28 cellular contexts compared by ENCODE assay signal in the genomic region with DNA sequence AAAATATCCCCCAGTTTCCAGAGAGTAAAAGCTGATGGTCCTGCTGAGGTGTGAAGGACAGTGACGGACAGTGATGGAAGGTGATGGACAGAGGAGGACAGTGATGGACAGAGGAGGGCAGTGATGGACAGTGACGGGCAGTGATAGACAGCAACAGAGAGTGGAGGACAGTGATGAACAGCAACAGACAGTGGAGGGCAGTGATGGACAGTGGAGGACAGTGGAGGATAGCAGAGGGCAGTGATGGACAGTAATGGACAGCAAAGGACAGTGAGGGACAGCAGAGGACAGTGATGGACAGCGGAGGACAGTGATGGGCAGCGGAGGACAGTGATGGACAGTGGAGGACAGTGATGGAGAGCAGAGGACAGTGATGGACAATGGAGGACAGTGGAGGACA. TPM values are rescaled to one million over a fixed set of nuclear protein-coding genes. Genes with fewer than 3 reads are reported as not detected.
"Had no signal": no experiment of that assay in that cellular context is flagged by ENCODE, and none has a peak within 500 bp of the region (broad histone marks: within the 10 kb centered on the region; RNA-seq: fewer than 3 reads in every experiment).

No MANE protein-coding gene starts in this region.

- H3K4me3 ChIP-seq: ovary, prostate gland, thyroid gland had no signal

- H3K9me3 ChIP-seq: ovary, prostate gland, thyroid gland had no signal

- H3K27ac Mint-ChIP-seq: activated B cell treated with CpG ODN at 0.5 μM for 24 hours; activated CD4-positive, alpha-beta memory T cell treated with anti-CD3 and anti-CD28 coated beads, Interleukin-2, amount 10 ng/mL, durations not matched to agents 7 days and 5 days; activated naive CD8-positive, alpha-beta T cell treated with anti-CD3 and anti-CD28 coated beads, Interleukin-2, amount 50 U/mL, for 24 hours; activated T-cell treated with anti-CD3 and anti-CD28 coated beads, Interleukin-2, amount 50 U/mL, for 72 hours; T-helper 17 cell had no signal

- H3K4me3 Mint-ChIP-seq: activated B cell treated with CpG ODN at 0.5 μM for 24 hours; activated CD4-positive, alpha-beta memory T cell treated with anti-CD3 and anti-CD28 coated beads, Interleukin-2, amount 10 ng/mL, durations not matched to agents 7 days and 5 days; activated naive CD8-positive, alpha-beta T cell treated with anti-CD3 and anti-CD28 coated beads, Interleukin-2, amount 50 U/mL, for 24 hours; activated T-cell treated with anti-CD3 and anti-CD28 coated beads, Interleukin-2, amount 50 U/mL, for 72 hours; central memory CD8-positive, alpha-beta T cell; T-helper 17 cell had no signal

- H3K36me3 ChIP-seq: ovary, prostate gland, thyroid gland had no signal

- H3K9me3 Mint-ChIP-seq: activated B cell treated with CpG ODN at 0.5 μM for 24 hours; activated CD4-positive, alpha-beta memory T cell treated with anti-CD3 and anti-CD28 coated beads, Interleukin-2, amount 10 ng/mL, durations not matched to agents 7 days and 5 days; activated naive CD8-positive, alpha-beta T cell treated with anti-CD3 and anti-CD28 coated beads, Interleukin-2, amount 50 U/mL, for 24 hours; activated T-cell treated with anti-CD3 and anti-CD28 coated beads, Interleukin-2, amount 50 U/mL, for 72 hours; central memory CD8-positive, alpha-beta T cell had no signal

- DNase-seq: activated B cell treated with CpG ODN at 0.5 μM for 24 hours; activated CD4-positive, alpha-beta memory T cell treated with anti-CD3 and anti-CD28 coated beads, Interleukin-2, amount 10 ng/mL, durations not matched to agents 7 days and 5 days; activated CD4-positive, alpha-beta T cell treated with anti-CD3 and anti-CD28 coated beads for 4 hours; activated gamma-delta T cell; activated naive CD4-positive, alpha-beta T cell treated with anti-CD3 and anti-CD28 coated beads, Interleukin-2, amount 50 U/mL, for 16 hours; activated naive CD8-positive, alpha-beta T cell treated with anti-CD3 and anti-CD28 coated beads, Interleukin-2, amount 50 U/mL, for 24 hours; activated T-cell treated with anti-CD3 and anti-CD28 coated beads, Interleukin-2, amount 50 U/mL, for 72 hours; aorta; effector memory CD4-positive, alpha-beta T cell; hippocampal formation; left ventricle myocardium superior; mammary epithelial cell; ovary; stimulated activated CD4-positive, alpha-beta T cell treated with anti-CD3 and anti-CD28 coated beads, Interleukin-4, amount 100 ng/mL, for 24 hours; stimulated activated naive CD8-positive, alpha-beta T cell treated with anti-CD3 and anti-CD28 coated beads, Interleukin-15, Interleukin-2, amounts not matched to agents 100 U/mL and 50 U/mL, for 24 hours; substantia nigra; SW 1271; T-helper 17 cell; thyroid gland had no signal

- H3K4me1 ChIP-seq: prostate gland had no signal

- H3K27ac ChIP-seq: ovary, prostate gland, thyroid gland had no signal

- H3K27me3 ChIP-seq: ovary had no signal

RNA-seq across cellular contexts. Expression of gene NKAIN4, which starts 2.7 kb away (rescaled TPM):
- total RNA-seq: activated B cell treated with CpG ODN at 0.5 μM for 24 hours; activated CD4-positive, alpha-beta memory T cell treated with anti-CD3 and anti-CD28 coated beads, Interleukin-2, amount 10 ng/mL, durations not matched to agents 7 days and 5 days; activated T-cell treated with anti-CD3 and anti-CD28 coated beads, Interleukin-2, amount 50 U/mL, for 72 hours; aorta; dermis microvascular lymphatic vessel endothelial cell; endothelial cell of umbilical vein; esophagus mucosa; left ventricle myocardium superior; mononuclear cell; myocyte; T-helper 17 cell; ureter had no signal
- polyA plus RNA-seq: aorta, mammary epithelial cell, ovary had no signal

RNA-seq across cellular contexts. Expression of gene BIRC7, which starts 21.2 kb away (rescaled TPM):
- total RNA-seq: activated B cell treated with CpG ODN at 0.5 μM for 24 hours; activated CD4-positive, alpha-beta memory T cell treated with anti-CD3 and anti-CD28 coated beads, Interleukin-2, amount 10 ng/mL, durations not matched to agents 7 days and 5 days; aorta; dermis microvascular lymphatic vessel endothelial cell; endothelial cell of umbilical vein; esophagus mucosa; frontal cortex; left ventricle myocardium superior; mammary epithelial cell; myocyte; prostate gland; T-helper 17 cell; thyroid gland had no signal
- polyA plus RNA-seq: aorta, endothelial cell of umbilical vein, mammary epithelial cell, ovary had no signal

RNA-seq across cellular contexts. Expression of gene COL20A1, which starts 36.0 kb away (rescaled TPM):
- total RNA-seq: activated B cell treated with CpG ODN at 0.5 μM for 24 hours; activated CD4-positive, alpha-beta memory T cell treated with anti-CD3 and anti-CD28 coated beads, Interleukin-2, amount 10 ng/mL, durations not matched to agents 7 days and 5 days; dermis microvascular lymphatic vessel endothelial cell; endothelial cell of umbilical vein; esophagus mucosa; left ventricle myocardium superior; mammary epithelial cell; mononuclear cell; ureter had no signal
- polyA plus RNA-seq: endothelial cell of umbilical vein, mammary epithelial cell had no signal
